10 cellular contexts compared by ENCODE assay signal in genomic region chr11:32884770-32885384, GRCh38. TPM values are rescaled to one million over a fixed set of nuclear protein-coding genes. Genes with fewer than 3 reads are reported as not detected.
DNase-seq lines count a peak whose midpoint lies in the region; TF ChIP-seq lines count a peak whose summit lies in the region.
"Had no signal": no experiment of that assay in that cellular context is flagged by ENCODE, and none has a peak within 500 bp of the region (broad histone marks: within the 10 kb centered on the region; RNA-seq: fewer than 3 reads in every experiment).

No MANE protein-coding gene starts in this region.

- no peak overlapping the region for H3K27ac ChIP-seq in endodermal cell (ENCODE audit: low read depth, low read length)

- peaks cover 19% of the 10 kb centered on the region for H3K9me3 Mint-ChIP-seq in endodermal cell

- 71 to 79% methylated on average over 3 of the region's 3 CpGs for WGBS in endodermal cell (ENCODE audit: insufficient coverage in 1 of 2, insufficient read length in 1 of 2), 2 experiments

- H3K9me3 ChIP-seq in endodermal cell (ENCODE audit: control insufficient read depth, low read length): peaks cover 17% of the 10 kb centered on the region

- peaks cover 5% of the 10 kb centered on the region for H3K4me1 Mint-ChIP-seq in endodermal cell

- H3K4me3 ChIP-seq in endodermal cell (ENCODE audit: low read length) (no peak overlapping the region), retinal pigment epithelial cell (ENCODE audit: low read length) (no peak overlapping the region)

- H3K36me3 ChIP-seq in endodermal cell (ENCODE audit: control insufficient read depth, insufficient read depth, low read length): no peaks in the 10 kb centered on the region

- peak; percentile 18 for DNase-seq in SKM-1 treated with dmso at 0.1 percent for 144 hours (lab: John Stamatoyannopoulos, UW; ENCODE audit: unreplicated experiment)
- DNase-seq in SKM-1 (lab: John Stamatoyannopoulos, UW; ENCODE audit: unreplicated experiment): no peak
- peak; percentile 27 for DNase-seq in M059J (ENCODE audit: low read depth)
- no peak for DNase-seq in endodermal cell
- DNase-seq in retinal pigment epithelial cell (ENCODE audit: low read depth): no peak
- DNase-seq in NOMO-1 treated with dmso at 0.1 percent for 144 hours (lab: John Stamatoyannopoulos, UW; ENCODE audit: unreplicated experiment): no peak
- no peak for DNase-seq in NCI-H2081 treated with DMSO at 0.1 percent for 48 hours (lab: John Stamatoyannopoulos, UW)
- no peak for DNase-seq in NCI-H69 (lab: John Stamatoyannopoulos, UW)
- DNase-seq: midbrain, substantia nigra had no signal

- TF ChIP-seq CTCF in endodermal cell (conservative IDR thresholded peaks at IDR 0.05) (peak; percentile 81), retinal pigment epithelial cell (conservative IDR thresholded peaks at IDR 0.05; ENCODE audit: low read depth, low read length) (peak; percentile 63)

- no peak overlapping the region for H3K9ac ChIP-seq in endodermal cell (ENCODE audit: extremely low read depth, low read length, poor library complexity, severe bottlenecking)

- H3K27ac Mint-ChIP-seq in endodermal cell: no peak overlapping the region

- no peaks in the 10 kb centered on the region for H3K4me1 ChIP-seq in endodermal cell (ENCODE audit: control insufficient read depth, insufficient read depth, low read length)

- peaks cover 9% of the 10 kb centered on the region for H3K36me3 Mint-ChIP-seq in endodermal cell (ENCODE audit: low read depth)

- peaks cover 38% of the 10 kb centered on the region for H3K27me3 ChIP-seq in endodermal cell (ENCODE audit: control insufficient read depth, insufficient read depth, low read length, poor library complexity, severe bottlenecking)

- peaks cover 27% of the 10 kb centered on the region for H3K27me3 Mint-ChIP-seq in endodermal cell (ENCODE audit: insufficient read depth)

- H3K4me3 Mint-ChIP-seq in endodermal cell: no peak overlapping the region

RNA-seq across cellular contexts. Expression of gene QSER1, which starts 7.7 kb away (rescaled TPM):
- total RNA-seq in M059J (2014; rRNA removed; shearing (Covaris generic)): 17.7 and 30.1 TPM in 2 replicates
- 10 to 100 TPM; 66.5 to 82.0 TPM for total RNA-seq in endodermal cell
- 40.1 TPM for polyA plus RNA-seq in endodermal cell (2013, experiment 1 of 2)
- polyA plus RNA-seq in endodermal cell (2013, experiment 2 of 2): 40.0 TPM

RNA-seq across cellular contexts. Expression of gene PRRG4, which starts 55.1 kb away (rescaled TPM):
- 4.4 and 4.7 TPM in 2 replicates for total RNA-seq in M059J (2014; rRNA removed; shearing (Covaris generic))
- total RNA-seq in endodermal cell: 1 to 10 TPM; 2.9 to 3.7 TPM
- polyA plus RNA-seq in endodermal cell (2013, experiment 1 of 2): 0.25 TPM
- 0.25 TPM for polyA plus RNA-seq in endodermal cell (2013, experiment 2 of 2)

Comparison
In these comparisons a context has a peak if more than half of its experiments do, and no peak if none do; other contexts are left out.
1. DNase-seq: peak in SKM-1 treated with dmso at 0.1 percent for 144 hours (single experiment) and M059J (single experiment); none in SKM-1 (single experiment), endodermal cell (single experiment), retinal pigment epithelial cell (single experiment), NOMO-1 treated with dmso at 0.1 percent for 144 hours (single experiment), NCI-H2081 treated with DMSO at 0.1 percent for 48 hours (single experiment) and NCI-H69 (single experiment).